ENCODE assay signal across 25 cellular contexts in genomic region chr5:133238426-133239205, GRCh38.
DNase-seq lines count a peak whose midpoint lies in the region; ATAC-seq, FAIRE-seq and TF ChIP-seq lines count a peak whose summit lies in the region.
"Had no signal": no experiment of that assay in that cellular context is flagged by ENCODE, and none has a peak within 500 bp of the region (broad histone marks: within the 10 kb centered on the region; RNA-seq: fewer than 3 reads in every experiment).

No MANE protein-coding gene starts in this region.

- no peaks in the 10 kb centered on the region for H3F3A ChIP-seq in neural cell (ENCODE audit: insufficient read depth, low read length, poor library complexity, severe bottlenecking)

- H3K9ac ChIP-seq in GM12878 (ENCODE audit: control insufficient read depth, insufficient read depth, low read length) (no peak overlapping the region), neural cell (ENCODE audit: low read length) (no peak overlapping the region)

- no peak overlapping the region for H3K4me3 ChIP-seq in GM12878
- peak overlapping the region; percentile 13 for H3K4me3 ChIP-seq in neural cell (ENCODE audit: low read length)
- H3K4me3 ChIP-seq in upper lobe of right lung: no peak overlapping the region
- H3K4me3 ChIP-seq: SK-N-MC had no signal

- H3K9me2 ChIP-seq in neural cell (ENCODE audit: insufficient read depth, low read length): no peaks in the 10 kb centered on the region

- peak; percentile 61 for DNase-seq in activated effector memory CD4-positive, alpha-beta T cell treated with anti-CD3 and anti-CD28 coated beads, Interleukin-2, amount 50 U/mL, for 16 hours
- no peak for DNase-seq in activated effector memory CD4-positive, alpha-beta T cell treated with Interleukin-2 at 50 U/mL for 16 hours
- no peak for DNase-seq in GM12878 (ENCODE audit: low read depth, low spot score)
- peak; percentile 54 for DNase-seq in upper lobe of right lung
- DNase-seq in epidermal melanocyte (ENCODE audit: insufficient read length, low spot score): no peak
- DNase-seq: AML-193; C1 segment of cervical spinal cord; CD8-positive, alpha-beta T cell; DMS153; KG1; NCI-H1092; NCI-H1436; NCI-H1930; NCI-H510A; NCI-H748 treated with DMSO at 0.1 percent for 48 hours; OCI-M1; SHP77; SW 1271 had no signal

- no peak for TF ChIP-seq RAD21 in GM12878 (IDR thresholded peaks at IDR 0.05; ENCODE audit: insufficient read depth, low read depth, low read length)
- no peak for TF ChIP-seq RAD21 in neural cell (conservative IDR thresholded peaks at IDR 0.05)

- H3K4me1 ChIP-seq in GM12878 (ENCODE audit: control insufficient read depth, insufficient read depth, low read length): peaks cover 32% of the 10 kb centered on the region
- peaks cover 20% of the 10 kb centered on the region for H3K4me1 ChIP-seq in upper lobe of right lung

- no peaks in the 10 kb centered on the region for H4K20me1 ChIP-seq in GM12878 (ENCODE audit: control insufficient read depth, insufficient read depth)
- no peaks in the 10 kb centered on the region for H4K20me1 ChIP-seq in neural cell (ENCODE audit: insufficient read depth)

- POLR2A ChIA-PET in GM12878 (lab: Charles Lee): interaction anchor here (0.6 kb wide), 1 partner anchor 276 kb away, joined by 4 read pairs; the partner anchor contains the start of gene AFF4

- no peak overlapping the region for H2AFZ ChIP-seq in GM12878 (ENCODE audit: control insufficient read depth, low read depth, low read length)
- H2AFZ ChIP-seq in neural cell (ENCODE audit: low read depth, low read length): no peak overlapping the region

- H3K36me3 ChIP-seq in GM12878 (ENCODE audit: control insufficient read depth in 2 of 2, insufficient read depth in 2 of 2, low read length in 1 of 2) (no peaks in the 10 kb centered on the region), neural cell (ENCODE audit: insufficient read depth, low read length) (no peaks in the 10 kb centered on the region), upper lobe of right lung (no peaks in the 10 kb centered on the region)

- SMC1A ChIA-PET in GM12878 (lab: Charles Lee; ENCODE audit: uncharacterized antibody, unreplicated experiment): interaction anchor here (0.6 to 1.1 kb wide), 4 partner anchors 8 to 128 kb away, joined by 3 to 6 read pairs (median 3); no protein-coding TSS in a partner anchor

- FAIRE-seq in GM12878 (lab: Jason Lieb, UNC): no peak
- FAIRE-seq: GM18507, RCC 7860 had no signal

- TF ChIP-seq CTCF in GM12878 (IDR thresholded peaks at IDR 0.05 in 2 of 3, conservative IDR thresholded peaks at IDR 0.05 in 1 of 3; ENCODE audit: control insufficient read depth in 2 of 3, extremely low read depth in 1 of 3, insufficient read depth in 1 of 3, low read depth in 3 of 3, low read length in 3 of 3) (no peak), neural cell (IDR thresholded peaks at IDR 0.05; ENCODE audit: poor library complexity, severe bottlenecking) (no peak), upper lobe of right lung (IDR thresholded peaks at IDR 0.05) (no peak)

- no peak for ATAC-seq in GM12878
- no peak for ATAC-seq in upper lobe of right lung
- no peak for ATAC-seq in HG02885 (IDR thresholded peaks at IDR 0.05; ENCODE audit: poor library complexity, unreplicated experiment)
- no peak for ATAC-seq in HG02623 (IDR thresholded peaks at IDR 0.05; ENCODE audit: unreplicated experiment)
- ATAC-seq: CD8-positive, alpha-beta T cell had no signal

- no peak for TF ChIP-seq POLR2A in GM12878 (IDR thresholded peaks at IDR 0.05; ENCODE audit: low read depth, low read length)

- in situ Hi-C loops in GM12878 (cut with MboI): no loop called here

- RAD21 ChIA-PET in GM12878 (lab: Charles Lee; ENCODE audit: unreplicated experiment): interaction anchor here (1.4 to 1.8 kb wide), 2 partner anchors 126 to 128 kb away, joined by 3 to 4 read pairs; no protein-coding TSS in a partner anchor

- H3K9me3 ChIP-seq in GM12878 (replicated peaks; ENCODE audit: control insufficient read depth, insufficient read depth, low read length): no peaks in the 10 kb centered on the region; the same call in 2 of the 3 replicates
- no peaks in the 10 kb centered on the region for H3K9me3 ChIP-seq in neural cell (ENCODE audit: low read length)
- H3K9me3 ChIP-seq in upper lobe of right lung: no peaks in the 10 kb centered on the region

- TF ChIP-seq EP300 in GM12878 (IDR thresholded peaks at IDR 0.05; ENCODE audit: borderline replicate concordance in 1 of 2, control insufficient read depth in 1 of 2, low read depth in 2 of 2, low read length in 2 of 2) (no peak), neural cell (conservative IDR thresholded peaks at IDR 0.05; ENCODE audit: poor library complexity, severe bottlenecking) (no peak)

- CTCF ChIA-PET in GM12878 (lab: Yijun Ruan, JAX): interaction anchor here (1.0 to 3.1 kb wide), 2 partner anchors 10 to 134 kb away, joined by 8 to 9 read pairs; no protein-coding TSS in a partner anchor

- no peaks in the 10 kb centered on the region for H3K79me2 ChIP-seq in GM12878 (ENCODE audit: control insufficient read depth, insufficient read depth, low read length)
- H3K79me2 ChIP-seq in neural cell (replicated peaks; ENCODE audit: insufficient read depth, low read length): no peaks in the 10 kb centered on the region

- H3K4me2 ChIP-seq in GM12878 (ENCODE audit: control insufficient read depth, insufficient read depth) (no peak overlapping the region), neural cell (ENCODE audit: low read length) (no peak overlapping the region)

- WGBS in GM12878 (ENCODE audit: insufficient coverage, insufficient replicate concordance, low lambda C conversion rate, missing lambda C conversion rate): 93% methylated on average over 19 of the region's 35 CpGs

- BruUV-seq in GM12878 (replicated peaks; lab: Mats Ljungman, UMichigan): no TSS peak

- intact Hi-C loops in GM12878 (cut with micrococcal nuclease; ENCODE audit: unreplicated experiment) (no loop called here), upper lobe of right lung (cut with DNase I) (no loop called here)

- no peak overlapping the region for H3K27ac ChIP-seq in GM12878 (ENCODE audit: control insufficient read depth, insufficient read depth)
- H3K27ac ChIP-seq in neural cell (ENCODE audit: low read length): peak overlapping the region; percentile 55
- H3K27ac ChIP-seq in upper lobe of right lung: no peak overlapping the region
- H3K27ac ChIP-seq: 22Rv1, SK-N-MC had no signal

- no peaks in the 10 kb centered on the region for H3K27me3 ChIP-seq in GM12878 (replicated peaks in 1 of 2; ENCODE audit: control insufficient read depth in 2 of 2, insufficient read depth in 2 of 2, low read length in 1 of 2)
- H3K27me3 ChIP-seq in neural cell (ENCODE audit: insufficient read depth, low read depth, low read length): no peaks in the 10 kb centered on the region
- no peaks in the 10 kb centered on the region for H3K27me3 ChIP-seq in upper lobe of right lung

TF ChIP-seq in neural cell, 6 proteins besides CTCF, POLR2A, EP300 and RAD21:
- TF ChIP-seq SMC3 (conservative IDR thresholded peaks at IDR 0.05; ENCODE audit: poor library complexity) (no peak), MXI1 (conservative IDR thresholded peaks at IDR 0.05; ENCODE audit: poor library complexity, severe bottlenecking) (no peak), TAF1 (IDR thresholded peaks at IDR 0.05; ENCODE audit: low read depth) (no peak), EZH2 (IDR thresholded peaks at IDR 0.05; ENCODE audit: borderline replicate concordance, insufficient read depth, low read length, poor library complexity, severe bottlenecking) (no peak), POLR2AphosphoS5 (IDR thresholded peaks at IDR 0.05) (no peak), REST (IDR thresholded peaks at IDR 0.05; ENCODE audit: borderline replicate concordance) (no peak)
TF ChIP-seq in neural cell: peak in this region for 0.

Comparison
In these comparisons a context has a peak if more than half of its experiments do, and no peak if none do; other contexts are left out.
1. DNase-seq: peak in activated effector memory CD4-positive, alpha-beta T cell treated with anti-CD3 and anti-CD28 coated beads, Interleukin-2, amount 50 U/mL, for 16 hours (single experiment) and upper lobe of right lung (single experiment); none in activated effector memory CD4-positive, alpha-beta T cell treated with Interleukin-2 at 50 U/mL for 16 hours (single experiment), GM12878 (single experiment) and epidermal melanocyte (single experiment).